22 cellular contexts compared by ENCODE assay signal in genomic region chr4:119100640-119101039, GRCh38. TPM values are rescaled to one million over a fixed set of nuclear protein-coding genes. Genes with fewer than 3 reads are reported as not detected.
DNase-seq lines count a peak whose midpoint lies in the region; ATAC-seq, FAIRE-seq and TF ChIP-seq lines count a peak whose summit lies in the region.
"Had no signal": no experiment of that assay in that cellular context is flagged by ENCODE, and none has a peak within 500 bp of the region (broad histone marks: within the 10 kb centered on the region; RNA-seq: fewer than 3 reads in every experiment).

No MANE protein-coding gene starts in this region.

- peaks cover 0 to 16% (median 2%) of the 10 kb centered on the region in 5 donors for H3K27me3 Mint-ChIP-seq in naive thymus-derived CD4-positive, alpha-beta T cell
- H3K27me3 Mint-ChIP-seq: activated CD8-positive, alpha-beta memory T cell treated with anti-CD3 and anti-CD28 coated beads, Interleukin-2, amount 10 ng/mL, durations not matched to agents 7 days and 5 days; brain had no signal

- no peaks in the 10 kb centered on the region for H3K9me1 ChIP-seq in K562 (ENCODE audit: control insufficient read depth, insufficient read depth, low read length)

- no peaks in the 10 kb centered on the region for H3K79me2 ChIP-seq in K562 (ENCODE audit: control insufficient read depth, insufficient read depth, low read length)

- no peak overlapping the region for H3K4me3 ChIP-seq in AG10803 (ENCODE audit: low read length)
- no peak overlapping the region for H3K4me3 ChIP-seq in K562
- H3K4me3 ChIP-seq in naive thymus-derived CD4-positive, alpha-beta T cell (ENCODE audit: low read length), result no peak overlapping the region
- H3K4me3 ChIP-seq: heart right ventricle had no signal

- POLR2A ChIA-PET in K562 (lab: Yijun Ruan, JAX), result interaction anchor here (0.8 kb wide), 1 partner anchor 55 kb away, joined by 3 read pairs; no protein-coding TSS in a partner anchor
- POLR2A ChIA-PET in naive thymus-derived CD4-positive, alpha-beta T cell (lab: Charles Lee), result no interaction called here

- no peaks in the 10 kb centered on the region for H3K36me3 ChIP-seq in K562 (ENCODE audit: control insufficient read depth, insufficient read depth, low read length)
- no peaks in the 10 kb centered on the region for H3K36me3 ChIP-seq in naive thymus-derived CD4-positive, alpha-beta T cell (ENCODE audit: control insufficient read depth in 2 of 3, insufficient read depth in 3 of 3, low read length in 3 of 3)
- H3K36me3 ChIP-seq: heart right ventricle had no signal

- H3K27ac ChIP-seq in K562 (ENCODE audit: extremely low read depth, low read depth, low read length), result no peak overlapping the region
- no peak overlapping the region for H3K27ac ChIP-seq in naive thymus-derived CD4-positive, alpha-beta T cell (ENCODE audit: low read depth, low read length)

- no peak overlapping the region for H2AFZ ChIP-seq in K562 (ENCODE audit: low read depth, low read length)

- peaks cover 0 to 1% (median 0%) of the 10 kb centered on the region in 5 donors for H3K36me3 Mint-ChIP-seq in naive thymus-derived CD4-positive, alpha-beta T cell
- H3K36me3 Mint-ChIP-seq: activated CD8-positive, alpha-beta memory T cell treated with anti-CD3 and anti-CD28 coated beads, Interleukin-2, amount 10 ng/mL, durations not matched to agents 7 days and 5 days; brain had no signal

- H3K27me3 ChIP-seq in K562 (ENCODE audit: control insufficient read depth in 2 of 2, insufficient read depth in 2 of 2, low read length in 2 of 2), result 0 out of 5 replicates have a peak, but pooled peaks cover 0 to 2% of the 10 kb centered on the region in 2 experiments
- H3K27me3 ChIP-seq in naive thymus-derived CD4-positive, alpha-beta T cell (ENCODE audit: control insufficient read depth in 2 of 2, insufficient read depth in 2 of 2, low read length in 2 of 2), result no peaks in the 10 kb centered on the region
- H3K27me3 ChIP-seq: heart right ventricle had no signal

- FAIRE-seq in K562 (lab: Jason Lieb, UNC), result no peak
- FAIRE-seq: G401.6 had no signal

- H3K9me3 ChIP-seq in K562 (replicated peaks; ENCODE audit: control insufficient read depth, insufficient read depth, low read depth, low read length), result no peaks in the 10 kb centered on the region
- H3K9me3 ChIP-seq in naive thymus-derived CD4-positive, alpha-beta T cell (ENCODE audit: control insufficient read depth in 2 of 3, low read length in 3 of 3), result no peaks in the 10 kb centered on the region
- H3K9me3 ChIP-seq: heart right ventricle had no signal

- DNase-seq in AG10803 (ENCODE audit: low read depth) (peak; percentile 31), M059J (ENCODE audit: low read depth) (peak; percentile 20), K562 (ENCODE audit: extremely low read depth in 1 of 4, low spot score in 3 of 4) (no peak), SW480 (ENCODE audit: low spot score) (no peak), midbrain (lab: John Stamatoyannopoulos, UW) (no peak), iPS-NIHi7 (ENCODE audit: extremely low spot score) (no peak)
- DNase-seq in naive thymus-derived CD4-positive, alpha-beta T cell, result no peak
- DNase-seq in activated CD8-positive, alpha-beta memory T cell treated with anti-CD3 and anti-CD28 coated beads, Interleukin-2, amount 50 U/mL, for 4 hours, result no peak
- DNase-seq: activated CD4-positive, alpha-beta T cell treated with anti-CD3 and anti-CD28 coated beads for 48 hours; activated CD8-positive, alpha-beta memory T cell treated with anti-CD3 and anti-CD28 coated beads, Interleukin-2, amount 10 ng/mL, durations not matched to agents 7 days and 5 days; C1 segment of cervical spinal cord; cortex of kidney; DMS153; heart right ventricle; left ventricle myocardium superior; MM.1S; NCI-H1930; NCI-H446 treated with DMSO at 0.1 percent for 48 hours; retina had no signal

- TF ChIP-seq RAD21 in K562 (CRISPR knock-in tag; conservative IDR thresholded peaks at IDR 0.05 in 1 of 2, IDR thresholded peaks at IDR 0.05 in 1 of 2), result no peak

- BruUV-seq in K562 (replicated peaks; lab: Mats Ljungman, UMichigan), result no TSS peak

- TF ChIP-seq EP300 in K562 (IDR thresholded peaks at IDR 0.05; ENCODE audit: low read length), result no peak

- no peaks in the 10 kb centered on the region for H4K20me1 ChIP-seq in K562 (replicated peaks; ENCODE audit: control insufficient read depth, insufficient read depth, low read length)

- H3K4me1 ChIP-seq in K562 (replicated peaks in 1 of 2; ENCODE audit: control insufficient read depth in 2 of 2, insufficient read depth in 2 of 2, low read length in 2 of 2), result no peaks in the 10 kb centered on the region
- H3K4me1 ChIP-seq in naive thymus-derived CD4-positive, alpha-beta T cell (ENCODE audit: control insufficient read depth in 2 of 2, insufficient read depth in 2 of 2, low read length in 2 of 2), result peaks cover 0 to under 1% of the 10 kb centered on the region in 2 donors

- no peak overlapping the region for H3K27ac Mint-ChIP-seq in naive thymus-derived CD4-positive, alpha-beta T cell
- H3K27ac Mint-ChIP-seq: activated CD8-positive, alpha-beta memory T cell treated with anti-CD3 and anti-CD28 coated beads, Interleukin-2, amount 10 ng/mL, durations not matched to agents 7 days and 5 days; activated T-helper 17 cell treated with anti-CD3 and anti-CD28 coated beads, Interleukin-2, amount 50 U/mL, for 72 hours; brain had no signal

- CTCF ChIA-PET in K562 (lab: Yijun Ruan, JAX; ENCODE audit: low intra/inter-chr PET ratio), result no interaction called here
- CTCF ChIA-PET in naive thymus-derived CD4-positive, alpha-beta T cell (lab: Charles Lee), result no interaction called here

- TF ChIP-seq CTCF in AG10803 (conservative IDR thresholded peaks at IDR 0.05; ENCODE audit: low read length) (no peak), K562 (IDR thresholded peaks at IDR 0.05 in 2 of 3, conservative IDR thresholded peaks at IDR 0.05 in 1 of 3; ENCODE audit: insufficient read depth in 2 of 3, low read depth in 1 of 3, low read length in 3 of 3) (no peak)

- no peak overlapping the region for H3K4me2 ChIP-seq in K562 (ENCODE audit: insufficient read depth, low read length)

- in situ Hi-C loops in K562 (cut with MboI), result no loop called here

- H3K4me3 Mint-ChIP-seq in naive thymus-derived CD4-positive, alpha-beta T cell, result no peak overlapping the region
- H3K4me3 Mint-ChIP-seq: activated CD8-positive, alpha-beta memory T cell treated with anti-CD3 and anti-CD28 coated beads, Interleukin-2, amount 10 ng/mL, durations not matched to agents 7 days and 5 days; activated T-helper 17 cell treated with anti-CD3 and anti-CD28 coated beads, Interleukin-2, amount 50 U/mL, for 72 hours; brain had no signal

- TF ChIP-seq POLR2A in K562 (conservative IDR thresholded peaks at IDR 0.05), result no peak

- peaks cover 0 to 10% (median 3%) of the 10 kb centered on the region in 7 donors for H3K4me1 Mint-ChIP-seq in naive thymus-derived CD4-positive, alpha-beta T cell

- intact Hi-C loops in K562 (cut with micrococcal nuclease), result no loop called here
- intact Hi-C loops in naive thymus-derived CD4-positive, alpha-beta T cell (cut with micrococcal nuclease), result no loop called here

- no peak overlapping the region for H3K9ac ChIP-seq in K562 (ENCODE audit: insufficient read depth in 1 of 2, low read depth in 2 of 2, low read length in 2 of 2)

- no peak for ATAC-seq in K562
- peak; percentile 51 for ATAC-seq in naive thymus-derived CD4-positive, alpha-beta T cell
- ATAC-seq: activated CD8-positive, alpha-beta memory T cell treated with anti-CD3 and anti-CD28 coated beads, Interleukin-2, amount 10 ng/mL, durations not matched to agents 7 days and 5 days; activated T-helper 17 cell treated with anti-CD3 and anti-CD28 coated beads, Interleukin-2, amount 50 U/mL, for 72 hours; left ventricle myocardium superior had no signal

- 0% methylated on average over 1 of the region's 1 CpG for WGBS in K562 (ENCODE audit: insufficient coverage, low coverage, missing lambda C conversion rate)

- peaks cover 0 to 2% (median 0%) of the 10 kb centered on the region in 11 donors for H3K9me3 Mint-ChIP-seq in naive thymus-derived CD4-positive, alpha-beta T cell
- H3K9me3 Mint-ChIP-seq: activated T-helper 17 cell treated with anti-CD3 and anti-CD28 coated beads, Interleukin-2, amount 50 U/mL, for 72 hours; brain had no signal

RNA-seq across cellular contexts. Expression of gene MYOZ2, which starts 35.0 kb away (rescaled TPM):
- total RNA-seq in M059J (2014; rRNA removed; shearing (Covaris generic)), result not detected in 2 replicates
- not detected in 2 replicates for total RNA-seq in K562 (2011; cell fraction: chromatin; rRNA removed; ENCODE audit: low replicate concordance)
- total RNA-seq in K562 (2011; cell fraction: nucleolus; rRNA removed), result not detected in 2 replicates
- not detected in 2 replicates for total RNA-seq in K562 (2011; cell fraction: nucleoplasm; rRNA removed)
- total RNA-seq in K562 (2014; rRNA removed), result not detected in 2 replicates
- total RNA-seq in K562 (2014; rRNA removed; fragmentation: Illumina TruSeq; extraction: Trizol), result not detected in 2 replicates
- total RNA-seq in K562 (2015; rRNA removed; fragmentation: Illumina TruSeq; extraction: Trizol), result not detected in 2 replicates
- total RNA-seq in K562 (2021), result not detected in 2 replicates
- not detected in 2 replicates for polyA plus RNA-seq in K562 (2011; rRNA removed)
- polyA plus RNA-seq in K562 (2011; cell fraction: cytosol; rRNA removed), result not detected in 2 replicates
- polyA plus RNA-seq in K562 (2011; cell fraction: nucleus; rRNA removed), result not detected in 2 replicates
- polyA plus RNA-seq in K562 (2012), result not detected in 2 replicates
- polyA plus RNA-seq in K562 (2014; fragmentation: Illumina TruSeq; extraction: Trizol), result not detected in 2 replicates
- polyA plus RNA-seq in K562 (2014; fragmentation: Nextera tagmentation; extraction: Ambion mirVana), result not detected
- polyA plus RNA-seq in K562 (2014; rRNA removed), result not detected in 2 replicates
- polyA minus RNA-seq in K562 (2011; rRNA and poly(A)+ RNA removed), result not detected in 2 replicates
- not detected in 2 replicates for polyA minus RNA-seq in K562 (2011; cell fraction: cytosol; rRNA and poly(A)+ RNA removed)
- not detected in 2 replicates for polyA minus RNA-seq in K562 (2011; cell fraction: nucleus; rRNA and poly(A)+ RNA removed)
- total RNA-seq in naive thymus-derived CD4-positive, alpha-beta T cell, result not detected
- not detected for polyA plus RNA-seq in naive thymus-derived CD4-positive, alpha-beta T cell
- total RNA-seq: activated CD8-positive, alpha-beta memory T cell treated with anti-CD3 and anti-CD28 coated beads, Interleukin-2, amount 10 ng/mL, durations not matched to agents 7 days and 5 days; activated T-helper 17 cell treated with anti-CD3 and anti-CD28 coated beads, Interleukin-2, amount 50 U/mL, for 72 hours had no signal

Comparison
In these comparisons a context has a peak if more than half of its experiments do, and no peak if none do; other contexts are left out.
1. DNase-seq: peak in AG10803 (single experiment) and M059J (single experiment); none in K562 (0 of 4), naive thymus-derived CD4-positive, alpha-beta T cell (0 of 9), SW480 (single experiment), midbrain (single experiment), activated CD8-positive, alpha-beta memory T cell treated with anti-CD3 and anti-CD28 coated beads, Interleukin-2, amount 50 U/mL, for 4 hours (single experiment) and iPS-NIHi7 (single experiment).